8 cellular contexts compared by ENCODE assay signal in genomic region chr11:57638005-57638760, GRCh38. TPM values are rescaled to one million over a fixed set of nuclear protein-coding genes. Genes with fewer than 3 reads are reported as not detected.
DNase-seq lines count a peak whose midpoint lies in the region; ATAC-seq and TF ChIP-seq lines count a peak whose summit lies in the region.

No MANE protein-coding gene starts in this region.

- peaks cover 0 to 11% (median 0%) of the 10 kb centered on the region in 11 experiments; a peak in 3 of 22 replicates for H4K20me1 ChIP-seq in BLaER1 treated with 17β-estradiol and CSF1 and Interleukin-3, amounts not matched to agents 10 nM and 100 nM

- H3K9me3 Mint-ChIP-seq in progenitor cell of endocrine pancreas (ENCODE audit: low read depth), result no peaks in the 10 kb centered on the region

- peak overlapping the region; percentile 63 to 86 (median 81) for H3K4me3 ChIP-seq in BLaER1 treated with 17β-estradiol and CSF1 and Interleukin-3, amounts not matched to agents 10 nM and 100 nM
- H3K4me3 ChIP-seq in body of pancreas, result peak overlapping the region; percentile 31 to 83

- WGBS in body of pancreas, 2 donors, result 1 to 2% methylated on average over 33 to 46 of the region's 46 CpGs

- H3K27me3 Mint-ChIP-seq in progenitor cell of endocrine pancreas, result no peaks in the 10 kb centered on the region

- H3K27me3 ChIP-seq in BLaER1 treated with 17β-estradiol and CSF1 and Interleukin-3, amounts not matched to agents 10 nM and 100 nM, result peaks cover 0 to 5% (median 0%) of the 10 kb centered on the region in 11 experiments; a peak in 1 of 22 replicates
- no peaks in the 10 kb centered on the region for H3K27me3 ChIP-seq in body of pancreas

- TF ChIP-seq CTCF in body of pancreas (IDR thresholded peaks at IDR 0.05) (no peak), progenitor cell of endocrine pancreas (IDR thresholded peaks at IDR 0.05; ENCODE audit: unreplicated experiment) (no peak)

- peak overlapping the region; percentile 98 for H3K27ac Mint-ChIP-seq in progenitor cell of endocrine pancreas

- H3K9me3 ChIP-seq in BLaER1 treated with 17β-estradiol and CSF1 and Interleukin-3, amounts not matched to agents 10 nM and 100 nM (replicated peaks in 1 of 11), result no peaks in the 10 kb centered on the region
- no peaks in the 10 kb centered on the region for H3K9me3 ChIP-seq in body of pancreas

- peaks cover 34% of the 10 kb centered on the region for H3K4me1 Mint-ChIP-seq in progenitor cell of endocrine pancreas (ENCODE audit: low read depth)

- H3K4me2 ChIP-seq in BLaER1 treated with 17β-estradiol and CSF1 and Interleukin-3, amounts not matched to agents 10 nM and 100 nM, result peak overlapping the region; percentile 83 to 98 (median 93)

- peaks cover 6% of the 10 kb centered on the region for H3K36me3 Mint-ChIP-seq in progenitor cell of endocrine pancreas (ENCODE audit: insufficient read depth)

- H3K4me3 Mint-ChIP-seq in progenitor cell of endocrine pancreas (ENCODE audit: low read depth), result peak overlapping the region; percentile 98

- ATAC-seq in GM21381 (IDR thresholded peaks at IDR 0.05; ENCODE audit: unreplicated experiment) (peak; percentile 46), body of pancreas (peak; percentile 86), HG03457 (IDR thresholded peaks at IDR 0.05; ENCODE audit: unreplicated experiment) (no peak), HG02798 (IDR thresholded peaks at IDR 0.05; ENCODE audit: poor library complexity, unreplicated experiment) (no peak)

- H3K9ac ChIP-seq in BLaER1 treated with 17β-estradiol and CSF1 and Interleukin-3, amounts not matched to agents 10 nM and 100 nM, result peak overlapping the region; percentile 69 to 91 (median 85)

- H3K27ac ChIP-seq in BLaER1 treated with 17β-estradiol and CSF1 and Interleukin-3, amounts not matched to agents 10 nM and 100 nM, result peak overlapping the region in 10 of 11 experiments; percentile 24 to 88 (median 82); a peak in 19 of 22 replicates
- peak overlapping the region; percentile 50 to 79 (median 64) for H3K27ac ChIP-seq in body of pancreas

- DNase-seq in NCI-H510A treated with DMSO at 0.1 percent for 48 hours (lab: John Stamatoyannopoulos, UW) (peak; percentile 77), body of pancreas (peak; percentile 50 to 71 (median 66)), hypothalamus (lab: John Stamatoyannopoulos, UW) (peak in 46 of 51 donors; percentile 10 to 82 (median 52)), progenitor cell of endocrine pancreas (ENCODE audit: low spot score, unreplicated experiment) (peak; percentile 76)

- H3K4me1 ChIP-seq in BLaER1 treated with 17β-estradiol and CSF1 and Interleukin-3, amounts not matched to agents 10 nM and 100 nM, result peaks cover 47 to 60% (median 55%) of the 10 kb centered on the region in 10 experiments
- H3K4me1 ChIP-seq in body of pancreas, result peaks cover 10% of the 10 kb centered on the region

- peak; percentile 48 to 69 (median 64) for TF ChIP-seq POLR2A in body of pancreas (IDR thresholded peaks at IDR 0.05)

- H3K36me3 ChIP-seq in BLaER1 treated with 17β-estradiol and CSF1 and Interleukin-3, amounts not matched to agents 10 nM and 100 nM, result no peaks in the 10 kb centered on the region
- no peaks in the 10 kb centered on the region for H3K36me3 ChIP-seq in body of pancreas (replicated peaks in 1 of 2; ENCODE audit: insufficient read depth in 1 of 2, low read depth in 2 of 2)

- intact Hi-C loops in body of pancreas (cut with DNase I), result loop anchor here (10.0 kb wide), 1 partner anchor 193 kb away; no protein-coding TSS in a partner anchor

RNA-seq across cellular contexts. Expression of gene YPEL4, which starts 11.5 kb away (rescaled TPM):
- under 1 TPM in 1 of 2 donors, not detected in 1; 0.26 TPM for total RNA-seq in body of pancreas
- 0.22 TPM in 2 replicates for total RNA-seq in progenitor cell of endocrine pancreas

RNA-seq across cellular contexts. Expression of gene CLP1, which starts 19.4 kb away (rescaled TPM):
- 1 to 10 TPM; 3.3 to 7.3 TPM for total RNA-seq in body of pancreas
- 22.0 and 22.2 TPM in 2 replicates for total RNA-seq in progenitor cell of endocrine pancreas

RNA-seq across cellular contexts. Expression of gene ZDHHC5, which starts 29.7 kb away (rescaled TPM):
- 10 to 100 TPM; 17.6 to 48.5 TPM for total RNA-seq in body of pancreas
- 56.7 and 60.1 TPM in 2 replicates for total RNA-seq in progenitor cell of endocrine pancreas

RNA-seq across cellular contexts. Expression of gene SERPING1, which starts 40.7 kb away (rescaled TPM):
- 100 to 1,000 TPM; 166 to 216 TPM for total RNA-seq in body of pancreas
- 190 and 196 TPM in 2 replicates for total RNA-seq in progenitor cell of endocrine pancreas

Comparison
In these comparisons a context has a peak if more than half of its experiments do, and no peak if none do; other contexts are left out.
1. ATAC-seq: peak in GM21381 (single experiment) and body of pancreas (single experiment); none in HG03457 (single experiment) and HG02798 (single experiment).
2. Peak in every context shown above with its lines, with median percentiles within 50 percentile points of each other: DNase-seq.